Comparison of ENCODE assay signal across 1 cellular context in the genomic region with DNA sequence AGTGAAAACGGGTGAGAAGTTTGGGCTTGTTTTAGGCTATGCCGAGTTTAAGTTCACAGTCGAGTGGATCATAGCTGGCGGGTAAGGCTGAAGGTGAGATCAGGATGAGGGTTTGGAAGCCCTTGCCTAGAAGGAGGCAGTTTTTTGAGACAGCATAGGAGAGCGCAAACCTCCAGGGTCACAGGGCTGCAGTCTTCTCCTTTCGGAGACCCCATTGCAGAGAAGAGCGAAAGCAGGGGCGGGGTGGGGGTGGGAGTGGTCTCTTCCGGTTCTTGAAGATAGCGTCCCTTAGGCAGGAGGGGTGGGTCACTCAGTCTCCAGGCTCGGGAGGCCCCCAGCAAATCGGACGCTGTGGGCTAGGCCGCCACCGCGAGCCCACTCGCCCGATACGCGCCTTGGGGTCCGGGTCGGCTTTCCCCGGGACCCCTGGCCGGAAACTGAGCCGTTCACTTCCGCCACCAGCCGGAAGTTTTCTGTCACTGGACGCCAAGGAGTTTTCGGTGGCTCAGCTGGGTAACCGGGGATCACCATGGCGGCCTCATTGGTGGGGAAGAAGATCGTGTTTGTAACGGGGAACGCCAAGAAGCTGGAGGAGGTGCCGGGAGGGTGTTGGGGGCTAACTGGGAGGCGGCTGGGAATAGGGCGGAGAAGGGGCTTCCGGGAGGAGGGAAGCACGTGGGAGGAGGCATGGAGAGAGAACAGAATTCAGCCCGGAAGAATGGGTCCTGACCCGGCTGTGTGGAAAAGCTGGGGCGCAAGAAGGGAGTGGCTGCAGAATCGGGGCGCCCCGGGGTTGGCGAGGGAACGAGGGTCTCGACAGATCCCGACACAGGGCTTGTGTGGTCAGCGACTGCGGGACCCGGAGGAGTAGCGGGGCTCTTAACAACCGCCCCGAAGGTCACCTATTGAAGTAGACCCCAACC.
TF ChIP-seq lines count a peak whose summit lies in the region.

A gene (plus strand): TSS at position 476 of the 923 bp plus-strand sequence. CDS start 54 bp downstream, at position 530.

TF ChIP-seq in K562, 482 proteins besides CTCF, POLR2A, EP300 and RAD21 (continued from another document and continues in another):
- TF ChIP-seq, protein P1, sequence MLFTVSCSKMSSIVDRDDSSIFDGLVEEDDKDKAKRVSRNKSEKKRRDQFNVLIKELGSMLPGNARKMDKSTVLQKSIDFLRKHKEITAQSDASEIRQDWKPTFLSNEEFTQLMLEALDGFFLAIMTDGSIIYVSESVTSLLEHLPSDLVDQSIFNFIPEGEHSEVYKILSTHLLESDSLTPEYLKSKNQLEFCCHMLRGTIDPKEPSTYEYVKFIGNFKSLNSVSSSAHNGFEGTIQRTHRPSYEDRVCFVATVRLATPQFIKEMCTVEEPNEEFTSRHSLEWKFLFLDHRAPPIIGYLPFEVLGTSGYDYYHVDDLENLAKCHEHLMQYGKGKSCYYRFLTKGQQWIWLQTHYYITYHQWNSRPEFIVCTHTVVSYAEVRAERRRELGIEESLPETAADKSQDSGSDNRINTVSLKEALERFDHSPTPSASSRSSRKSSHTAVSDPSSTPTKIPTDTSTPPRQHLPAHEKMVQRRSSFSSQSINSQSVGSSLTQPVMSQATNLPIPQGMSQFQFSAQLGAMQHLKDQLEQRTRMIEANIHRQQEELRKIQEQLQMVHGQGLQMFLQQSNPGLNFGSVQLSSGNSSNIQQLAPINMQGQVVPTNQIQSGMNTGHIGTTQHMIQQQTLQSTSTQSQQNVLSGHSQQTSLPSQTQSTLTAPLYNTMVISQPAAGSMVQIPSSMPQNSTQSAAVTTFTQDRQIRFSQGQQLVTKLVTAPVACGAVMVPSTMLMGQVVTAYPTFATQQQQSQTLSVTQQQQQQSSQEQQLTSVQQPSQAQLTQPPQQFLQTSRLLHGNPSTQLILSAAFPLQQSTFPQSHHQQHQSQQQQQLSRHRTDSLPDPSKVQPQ (CRISPR knock-in tag; IDR thresholded peaks at IDR 0.05; ENCODE audit: borderline replicate concordance) = no peak
- TF ChIP-seq KDM4B (IDR thresholded peaks at IDR 0.05; ENCODE audit: borderline replicate concordance in 2 of 2, low read depth in 1 of 2) = peak in 1 of 2 experiments; percentile 36; a peak in 1 of 4 replicates
- peak; percentile 23; the same call in 1 of the 2 replicates for TF ChIP-seq HCFC1 (IDR thresholded peaks at IDR 0.05; ENCODE audit: low read depth, low read length)
- peak; percentile 58 for TF ChIP-seq RBBP5 (IDR thresholded peaks at IDR 0.05; ENCODE audit: borderline replicate concordance, insufficient read depth, low read length, poor library complexity, severe bottlenecking)
- TF ChIP-seq ATF1 (CRISPR knock-in tag; IDR thresholded peaks at IDR 0.05) = no peak
- TF ChIP-seq ATF1 (tag; IDR thresholded peaks at IDR 0.05) = no peak
- no peak for TF ChIP-seq ZC3H11A (IDR thresholded peaks at IDR 0.05; ENCODE audit: low read depth, low read length)
- TF ChIP-seq, protein P2, sequence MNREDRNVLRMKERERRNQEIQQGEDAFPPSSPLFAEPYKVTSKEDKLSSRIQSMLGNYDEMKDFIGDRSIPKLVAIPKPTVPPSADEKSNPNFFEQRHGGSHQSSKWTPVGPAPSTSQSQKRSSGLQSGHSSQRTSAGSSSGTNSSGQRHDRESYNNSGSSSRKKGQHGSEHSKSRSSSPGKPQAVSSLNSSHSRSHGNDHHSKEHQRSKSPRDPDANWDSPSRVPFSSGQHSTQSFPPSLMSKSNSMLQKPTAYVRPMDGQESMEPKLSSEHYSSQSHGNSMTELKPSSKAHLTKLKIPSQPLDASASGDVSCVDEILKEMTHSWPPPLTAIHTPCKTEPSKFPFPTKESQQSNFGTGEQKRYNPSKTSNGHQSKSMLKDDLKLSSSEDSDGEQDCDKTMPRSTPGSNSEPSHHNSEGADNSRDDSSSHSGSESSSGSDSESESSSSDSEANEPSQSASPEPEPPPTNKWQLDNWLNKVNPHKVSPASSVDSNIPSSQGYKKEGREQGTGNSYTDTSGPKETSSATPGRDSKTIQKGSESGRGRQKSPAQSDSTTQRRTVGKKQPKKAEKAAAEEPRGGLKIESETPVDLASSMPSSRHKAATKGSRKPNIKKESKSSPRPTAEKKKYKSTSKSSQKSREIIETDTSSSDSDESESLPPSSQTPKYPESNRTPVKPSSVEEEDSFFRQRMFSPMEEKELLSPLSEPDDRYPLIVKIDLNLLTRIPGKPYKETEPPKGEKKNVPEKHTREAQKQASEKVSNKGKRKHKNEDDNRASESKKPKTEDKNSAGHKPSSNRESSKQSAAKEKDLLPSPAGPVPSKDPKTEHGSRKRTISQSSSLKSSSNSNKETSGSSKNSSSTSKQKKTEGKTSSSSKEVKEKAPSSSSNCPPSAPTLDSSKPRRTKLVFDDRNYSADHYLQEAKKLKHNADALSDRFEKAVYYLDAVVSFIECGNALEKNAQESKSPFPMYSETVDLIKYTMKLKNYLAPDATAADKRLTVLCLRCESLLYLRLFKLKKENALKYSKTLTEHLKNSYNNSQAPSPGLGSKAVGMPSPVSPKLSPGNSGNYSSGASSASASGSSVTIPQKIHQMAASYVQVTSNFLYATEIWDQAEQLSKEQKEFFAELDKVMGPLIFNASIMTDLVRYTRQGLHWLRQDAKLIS (CRISPR knock-in tag; IDR thresholded peaks at IDR 0.05) = no peak; the same call in 1 of the 2 replicates
- peak; percentile 34; the same call in 1 of the 2 replicates for TF ChIP-seq NFIC (IDR thresholded peaks at IDR 0.05)
- TF ChIP-seq ZNF146 (CRISPR knock-in tag; IDR thresholded peaks at IDR 0.05; ENCODE audit: unreplicated experiment) = no peak
- no peak for TF ChIP-seq MAFG (tag; conservative IDR thresholded peaks at IDR 0.05)
- no peak for TF ChIP-seq ZBTB1 (CRISPR knock-in tag; IDR thresholded peaks at IDR 0.05; ENCODE audit: borderline replicate concordance, low read depth)
- TF ChIP-seq, protein P3, sequence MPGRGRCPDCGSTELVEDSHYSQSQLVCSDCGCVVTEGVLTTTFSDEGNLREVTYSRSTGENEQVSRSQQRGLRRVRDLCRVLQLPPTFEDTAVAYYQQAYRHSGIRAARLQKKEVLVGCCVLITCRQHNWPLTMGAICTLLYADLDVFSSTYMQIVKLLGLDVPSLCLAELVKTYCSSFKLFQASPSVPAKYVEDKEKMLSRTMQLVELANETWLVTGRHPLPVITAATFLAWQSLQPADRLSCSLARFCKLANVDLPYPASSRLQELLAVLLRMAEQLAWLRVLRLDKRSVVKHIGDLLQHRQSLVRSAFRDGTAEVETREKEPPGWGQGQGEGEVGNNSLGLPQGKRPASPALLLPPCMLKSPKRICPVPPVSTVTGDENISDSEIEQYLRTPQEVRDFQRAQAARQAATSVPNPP (IDR thresholded peaks at IDR 0.05; ENCODE audit: borderline replicate concordance, insufficient read depth, insufficient read length) = no peak
- TF ChIP-seq ETV5 (CRISPR knock-in tag; IDR thresholded peaks at IDR 0.05; ENCODE audit: low read depth) = peak; percentile 62
- TF ChIP-seq, protein P4, sequence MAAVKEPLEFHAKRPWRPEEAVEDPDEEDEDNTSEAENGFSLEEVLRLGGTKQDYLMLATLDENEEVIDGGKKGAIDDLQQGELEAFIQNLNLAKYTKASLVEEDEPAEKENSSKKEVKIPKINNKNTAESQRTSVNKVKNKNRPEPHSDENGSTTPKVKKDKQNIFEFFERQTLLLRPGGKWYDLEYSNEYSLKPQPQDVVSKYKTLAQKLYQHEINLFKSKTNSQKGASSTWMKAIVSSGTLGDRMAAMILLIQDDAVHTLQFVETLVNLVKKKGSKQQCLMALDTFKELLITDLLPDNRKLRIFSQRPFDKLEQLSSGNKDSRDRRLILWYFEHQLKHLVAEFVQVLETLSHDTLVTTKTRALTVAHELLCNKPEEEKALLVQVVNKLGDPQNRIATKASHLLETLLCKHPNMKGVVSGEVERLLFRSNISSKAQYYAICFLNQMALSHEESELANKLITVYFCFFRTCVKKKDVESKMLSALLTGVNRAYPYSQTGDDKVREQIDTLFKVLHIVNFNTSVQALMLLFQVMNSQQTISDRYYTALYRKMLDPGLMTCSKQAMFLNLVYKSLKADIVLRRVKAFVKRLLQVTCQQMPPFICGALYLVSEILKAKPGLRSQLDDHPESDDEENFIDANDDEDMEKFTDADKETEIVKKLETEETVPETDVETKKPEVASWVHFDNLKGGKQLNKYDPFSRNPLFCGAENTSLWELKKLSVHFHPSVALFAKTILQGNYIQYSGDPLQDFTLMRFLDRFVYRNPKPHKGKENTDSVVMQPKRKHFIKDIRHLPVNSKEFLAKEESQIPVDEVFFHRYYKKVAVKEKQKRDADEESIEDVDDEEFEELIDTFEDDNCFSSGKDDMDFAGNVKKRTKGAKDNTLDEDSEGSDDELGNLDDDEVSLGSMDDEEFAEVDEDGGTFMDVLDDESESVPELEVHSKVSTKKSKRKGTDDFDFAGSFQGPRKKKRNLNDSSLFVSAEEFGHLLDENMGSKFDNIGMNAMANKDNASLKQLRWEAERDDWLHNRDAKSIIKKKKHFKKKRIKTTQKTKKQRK (IDR thresholded peaks at IDR 0.05; ENCODE audit: borderline replicate concordance, low read depth, low read length) = no peak
- TF ChIP-seq KDM1A (IDR thresholded peaks at IDR 0.05) = no peak
- TF ChIP-seq NFIX (CRISPR knock-in tag; IDR thresholded peaks at IDR 0.05; ENCODE audit: low read depth) = no peak
- TF ChIP-seq ELF2 (CRISPR knock-in tag; IDR thresholded peaks at IDR 0.05) = peak; percentile 49; the same call in 1 of the 2 replicates
- TF ChIP-seq TAF9B (IDR thresholded peaks at IDR 0.05; ENCODE audit: partially characterized antibody) = peak; percentile 73
- TF ChIP-seq PRPF4 (IDR thresholded peaks at IDR 0.05; ENCODE audit: insufficient read depth, low read depth, low read length, poor library complexity, severe bottlenecking) = no peak
- no peak for TF ChIP-seq HMG20A (CRISPR knock-in tag; conservative IDR thresholded peaks at IDR 0.05)
- TF ChIP-seq, protein P5, sequence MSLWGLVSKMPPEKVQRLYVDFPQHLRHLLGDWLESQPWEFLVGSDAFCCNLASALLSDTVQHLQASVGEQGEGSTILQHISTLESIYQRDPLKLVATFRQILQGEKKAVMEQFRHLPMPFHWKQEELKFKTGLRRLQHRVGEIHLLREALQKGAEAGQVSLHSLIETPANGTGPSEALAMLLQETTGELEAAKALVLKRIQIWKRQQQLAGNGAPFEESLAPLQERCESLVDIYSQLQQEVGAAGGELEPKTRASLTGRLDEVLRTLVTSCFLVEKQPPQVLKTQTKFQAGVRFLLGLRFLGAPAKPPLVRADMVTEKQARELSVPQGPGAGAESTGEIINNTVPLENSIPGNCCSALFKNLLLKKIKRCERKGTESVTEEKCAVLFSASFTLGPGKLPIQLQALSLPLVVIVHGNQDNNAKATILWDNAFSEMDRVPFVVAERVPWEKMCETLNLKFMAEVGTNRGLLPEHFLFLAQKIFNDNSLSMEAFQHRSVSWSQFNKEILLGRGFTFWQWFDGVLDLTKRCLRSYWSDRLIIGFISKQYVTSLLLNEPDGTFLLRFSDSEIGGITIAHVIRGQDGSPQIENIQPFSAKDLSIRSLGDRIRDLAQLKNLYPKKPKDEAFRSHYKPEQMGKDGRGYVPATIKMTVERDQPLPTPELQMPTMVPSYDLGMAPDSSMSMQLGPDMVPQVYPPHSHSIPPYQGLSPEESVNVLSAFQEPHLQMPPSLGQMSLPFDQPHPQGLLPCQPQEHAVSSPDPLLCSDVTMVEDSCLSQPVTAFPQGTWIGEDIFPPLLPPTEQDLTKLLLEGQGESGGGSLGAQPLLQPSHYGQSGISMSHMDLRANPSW (CRISPR knock-in tag; IDR thresholded peaks at IDR 0.05) = no peak
- TF ChIP-seq FOXK1 (CRISPR knock-in tag; IDR thresholded peaks at IDR 0.05; ENCODE audit: borderline replicate concordance) = no peak
- TF ChIP-seq TAF7 (tag; IDR thresholded peaks at IDR 0.05) = no peak
- TF ChIP-seq, protein P6, sequence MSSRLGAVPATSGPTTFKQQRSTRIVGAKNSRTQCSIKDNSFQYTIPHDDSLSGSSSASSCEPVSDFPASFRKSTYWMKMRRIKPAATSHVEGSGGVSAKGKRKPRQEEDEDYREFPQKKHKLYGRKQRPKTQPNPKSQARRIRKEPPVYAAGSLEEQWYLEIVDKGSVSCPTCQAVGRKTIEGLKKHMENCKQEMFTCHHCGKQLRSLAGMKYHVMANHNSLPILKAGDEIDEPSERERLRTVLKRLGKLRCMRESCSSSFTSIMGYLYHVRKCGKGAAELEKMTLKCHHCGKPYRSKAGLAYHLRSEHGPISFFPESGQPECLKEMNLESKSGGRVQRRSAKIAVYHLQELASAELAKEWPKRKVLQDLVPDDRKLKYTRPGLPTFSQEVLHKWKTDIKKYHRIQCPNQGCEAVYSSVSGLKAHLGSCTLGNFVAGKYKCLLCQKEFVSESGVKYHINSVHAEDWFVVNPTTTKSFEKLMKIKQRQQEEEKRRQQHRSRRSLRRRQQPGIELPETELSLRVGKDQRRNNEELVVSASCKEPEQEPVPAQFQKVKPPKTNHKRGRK (tag; IDR thresholded peaks at IDR 0.05) = no peak
- TF ChIP-seq GTF2F1 (IDR thresholded peaks at IDR 0.05; ENCODE audit: low read depth, low read length) = no peak
- TF ChIP-seq NR2F6 (CRISPR knock-in tag; IDR thresholded peaks at IDR 0.05) = no peak
- no peak for TF ChIP-seq ERF (CRISPR knock-in tag; IDR thresholded peaks at IDR 0.05)
- TF ChIP-seq TBP (optimal IDR thresholded peaks at IDR 0.05; ENCODE audit: low read depth, low read length) = peak; percentile 43
- peak; percentile 67 for TF ChIP-seq NR2C1 (IDR thresholded peaks at IDR 0.05)
- peak; percentile 73 for TF ChIP-seq NR2C1 (tag; IDR thresholded peaks at IDR 0.05)
- TF ChIP-seq, protein P7, sequence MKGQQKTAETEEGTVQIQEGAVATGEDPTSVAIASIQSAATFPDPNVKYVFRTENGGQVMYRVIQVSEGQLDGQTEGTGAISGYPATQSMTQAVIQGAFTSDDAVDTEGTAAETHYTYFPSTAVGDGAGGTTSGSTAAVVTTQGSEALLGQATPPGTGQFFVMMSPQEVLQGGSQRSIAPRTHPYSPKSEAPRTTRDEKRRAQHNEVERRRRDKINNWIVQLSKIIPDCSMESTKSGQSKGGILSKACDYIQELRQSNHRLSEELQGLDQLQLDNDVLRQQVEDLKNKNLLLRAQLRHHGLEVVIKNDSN (CRISPR knock-in tag; IDR thresholded peaks at IDR 0.05) = no peak
- TF ChIP-seq SMARCC2 (IDR thresholded peaks at IDR 0.05; ENCODE audit: low read depth) = no peak
- TF ChIP-seq, protein P8, sequence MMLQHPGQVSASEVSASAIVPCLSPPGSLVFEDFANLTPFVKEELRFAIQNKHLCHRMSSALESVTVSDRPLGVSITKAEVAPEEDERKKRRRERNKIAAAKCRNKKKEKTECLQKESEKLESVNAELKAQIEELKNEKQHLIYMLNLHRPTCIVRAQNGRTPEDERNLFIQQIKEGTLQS (IDR thresholded peaks at IDR 0.05) = no peak
- TF ChIP-seq, protein P8 (CRISPR knock-in tag; conservative IDR thresholded peaks at IDR 0.05) = no peak
- no peak for TF ChIP-seq BMI1 (IDR thresholded peaks at IDR 0.05; ENCODE audit: low read length)
- TF ChIP-seq, protein P9, sequence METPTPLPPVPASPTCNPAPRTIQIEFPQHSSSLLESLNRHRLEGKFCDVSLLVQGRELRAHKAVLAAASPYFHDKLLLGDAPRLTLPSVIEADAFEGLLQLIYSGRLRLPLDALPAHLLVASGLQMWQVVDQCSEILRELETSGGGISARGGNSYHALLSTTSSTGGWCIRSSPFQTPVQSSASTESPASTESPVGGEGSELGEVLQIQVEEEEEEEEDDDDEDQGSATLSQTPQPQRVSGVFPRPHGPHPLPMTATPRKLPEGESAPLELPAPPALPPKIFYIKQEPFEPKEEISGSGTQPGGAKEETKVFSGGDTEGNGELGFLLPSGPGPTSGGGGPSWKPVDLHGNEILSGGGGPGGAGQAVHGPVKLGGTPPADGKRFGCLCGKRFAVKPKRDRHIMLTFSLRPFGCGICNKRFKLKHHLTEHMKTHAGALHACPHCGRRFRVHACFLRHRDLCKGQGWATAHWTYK (CRISPR knock-in tag; IDR thresholded peaks at IDR 0.05) = no peak
- TF ChIP-seq RFX5 (IDR thresholded peaks at IDR 0.05; ENCODE audit: low read depth, low read length) = no peak
- TF ChIP-seq SMARCA5 (IDR thresholded peaks at IDR 0.05) = no peak
- no peak for TF ChIP-seq POLR2AphosphoS2 (IDR thresholded peaks at IDR 0.05; ENCODE audit: low read length)
